Comparison of ENCODE assay signal across 8 cellular contexts in the genomic region with DNA sequence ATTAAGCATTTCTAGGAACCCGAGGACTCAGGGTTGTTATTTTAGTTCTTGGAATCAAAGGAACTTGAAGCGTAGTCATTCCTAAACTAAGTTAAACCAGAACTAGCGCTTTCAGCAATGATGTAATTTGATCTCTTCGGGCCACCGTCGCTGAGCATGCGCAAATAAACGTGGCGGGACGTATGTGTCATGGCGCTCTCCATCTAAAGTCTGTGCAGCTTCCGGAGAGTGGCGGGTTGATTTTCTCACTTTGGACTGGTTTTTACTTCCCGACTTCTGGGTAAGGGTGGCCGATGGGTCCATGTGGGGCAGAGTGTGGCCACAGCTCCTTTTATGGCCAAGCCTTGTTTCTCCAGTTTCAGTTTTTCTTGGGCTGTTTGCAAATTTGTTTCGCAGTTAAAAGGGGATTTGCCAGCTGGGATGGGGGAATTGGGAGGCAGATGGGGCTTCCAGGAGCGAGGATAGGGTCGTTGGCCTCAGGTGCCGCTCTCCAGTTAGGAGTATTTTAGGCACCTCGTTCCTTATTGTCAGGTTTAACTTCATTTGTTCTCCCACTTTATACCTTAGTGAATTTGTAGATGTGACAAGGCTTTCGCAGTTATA. TPM values are rescaled to one million over a fixed set of nuclear protein-coding genes. Genes with fewer than 3 reads are reported as not detected.
DNase-seq lines count a peak whose midpoint lies in the region; ATAC-seq, FAIRE-seq and TF ChIP-seq lines count a peak whose summit lies in the region.

Gene CDKAL1, plus strand, starts transcription at position 163 of the 603 bp plus-strand sequence. CDS start 11,894 bp downstream, outside the sequence.

- no TSS peak for BruUV-seq in HepG2 (replicated peaks; lab: Mats Ljungman, UMichigan)

- TF ChIP-seq EP300 in HepG2 (IDR thresholded peaks at IDR 0.05; ENCODE audit: low read depth in 2 of 2, low read length in 2 of 2) (0 out of 4 replicates have a peak, but pooled peaks of 1 of the 2 experiments have one; percentile 38), HepG2 (CRISPR knock-in tag; IDR thresholded peaks at IDR 0.05; ENCODE audit: borderline replicate concordance) (no peak)

- peaks cover 9 to 41% (median 22%) of the 10 kb centered on the region in 11 experiments; a peak in 14 of 22 replicates for H3K36me3 ChIP-seq in BLaER1 treated with 17β-estradiol and CSF1 and Interleukin-3, amounts not matched to agents 10 nM and 100 nM
- H3K36me3 ChIP-seq in HepG2 (replicated peaks in 1 of 2; ENCODE audit: control insufficient read depth in 1 of 2, insufficient read depth in 2 of 2, low read length in 2 of 2): no peaks in the 10 kb centered on the region; a peak in 1 of 5 replicates

- WGBS in HepG2 (ENCODE audit: low lambda C conversion rate): under 1% methylated on average over 21 of the region's 21 CpGs

- peak; percentile 85 for ATAC-seq in GM19351 (IDR thresholded peaks at IDR 0.05; ENCODE audit: unreplicated experiment)
- ATAC-seq in HG03521 (IDR thresholded peaks at IDR 0.05; ENCODE audit: unreplicated experiment): peak; percentile 73
- peak; percentile 97 for ATAC-seq in HepG2

- no peak for TF ChIP-seq CTCF in HepG2 (CRISPR knock-in tag; IDR thresholded peaks at IDR 0.05)

- POLR2A ChIA-PET in HepG2 (lab: Yijun Ruan, JAX): interaction anchor here (2.0 kb wide), 1 partner anchor 130 kb away, joined by 7 read pairs; no protein-coding TSS in a partner anchor

- in situ Hi-C loops in HepG2 (cut with HindIII; ENCODE audit: extremely low pct_ligation_motif_present, low pct_unique_long_range_greater_than_20kb): no loop called here

- H3K9me3 ChIP-seq in BLaER1 treated with 17β-estradiol and CSF1 and Interleukin-3, amounts not matched to agents 10 nM and 100 nM (replicated peaks in 1 of 11): no peaks in the 10 kb centered on the region
- no peaks in the 10 kb centered on the region for H3K9me3 ChIP-seq in HepG2 (ENCODE audit: low read length)

- peaks cover 0 to 15% (median 0%) of the 10 kb centered on the region in 11 experiments; a peak in 6 of 22 replicates for H4K20me1 ChIP-seq in BLaER1 treated with 17β-estradiol and CSF1 and Interleukin-3, amounts not matched to agents 10 nM and 100 nM
- H4K20me1 ChIP-seq in HepG2 (ENCODE audit: insufficient read depth, low read length): no peaks in the 10 kb centered on the region

- DNase-seq in NCI-H748 (lab: John Stamatoyannopoulos, UW; ENCODE audit: unreplicated experiment): peak; percentile 97
- peak; percentile 85 for DNase-seq in activated CD4-positive, alpha-beta T cell treated with anti-CD3 and anti-CD28 coated beads, Interleukin-2, amount 50 U/mL, for 1 hour
- DNase-seq in dermis microvascular lymphatic vessel endothelial cell (ENCODE audit: low read depth in 2 of 2): peak; percentile 88 to 92
- peak; percentile 91 for DNase-seq in HepG2 (ENCODE audit: low spot score)
- DNase-seq in stimulated activated CD4-positive, alpha-beta T cell treated with anti-CD3 and anti-CD28 coated beads, Interleukin-4, amount 100 ng/mL, for 1 hour: peak; percentile 87

- TF ChIP-seq RAD21 in HepG2 (CRISPR knock-in tag; IDR thresholded peaks at IDR 0.05): no peak

- peaks cover 32% of the 10 kb centered on the region for H3K79me2 ChIP-seq in HepG2 (ENCODE audit: insufficient read depth, low read length)

- intact Hi-C loops in HepG2 (cut with micrococcal nuclease; ENCODE audit: unreplicated experiment): loop anchor here (1.0 kb wide), 1 partner anchor 133 kb away; the partner anchor contains the start of gene E2F3

- peak within 1 kb of the TSS; percentile 91 for H2AFZ ChIP-seq in HepG2 (ENCODE audit: low read length)

- peak within 1 kb of the TSS; percentile 79 to 90 (median 88) for H3K9ac ChIP-seq in BLaER1 treated with 17β-estradiol and CSF1 and Interleukin-3, amounts not matched to agents 10 nM and 100 nM
- peak within 1 kb of the TSS; percentile 86 for H3K9ac ChIP-seq in HepG2 (ENCODE audit: insufficient read depth, low read depth, low read length)

- CTCF ChIA-PET in HepG2 (lab: Yijun Ruan, JAX; ENCODE audit: low intra/inter-chr PET ratio, low total read pairs): no interaction called here

- TF ChIP-seq POLR2A in HepG2 (IDR thresholded peaks at IDR 0.05; ENCODE audit: insufficient read depth in 1 of 2, low read depth in 2 of 2, low read length in 2 of 2): peak; percentile 84 to 95

- FAIRE-seq in HepG2 (lab: Jason Lieb, UNC): peak; percentile 96

- peak within 1 kb of the TSS; percentile 74 to 91 (median 82) for H3K4me3 ChIP-seq in BLaER1 treated with 17β-estradiol and CSF1 and Interleukin-3, amounts not matched to agents 10 nM and 100 nM
- H3K4me3 ChIP-seq in HepG2 (replicated peaks in 1 of 3; ENCODE audit: insufficient read depth in 1 of 3, low read depth in 2 of 3, low read length in 3 of 3): peak within 1 kb of the TSS; percentile 84 to 91 (median 86)

- peaks cover 17 to 22% (median 19%) of the 10 kb centered on the region in 10 experiments for H3K4me1 ChIP-seq in BLaER1 treated with 17β-estradiol and CSF1 and Interleukin-3, amounts not matched to agents 10 nM and 100 nM
- H3K4me1 ChIP-seq in HepG2 (ENCODE audit: insufficient read depth, low read length): peaks cover 29% of the 10 kb centered on the region

- H3K27ac ChIP-seq in BLaER1 treated with 17β-estradiol and CSF1 and Interleukin-3, amounts not matched to agents 10 nM and 100 nM: peak within 1 kb of the TSS; percentile 78 to 91 (median 86)
- peak within 1 kb of the TSS; percentile 84 for H3K27ac ChIP-seq in HepG2 (ENCODE audit: extremely low read length, insufficient read depth, low read length)

- H3K4me2 ChIP-seq in BLaER1 treated with 17β-estradiol and CSF1 and Interleukin-3, amounts not matched to agents 10 nM and 100 nM: peak within 1 kb of the TSS; percentile 82 to 92 (median 87)
- H3K4me2 ChIP-seq in HepG2 (ENCODE audit: low read depth, low read length): peak within 1 kb of the TSS; percentile 74

- no peaks in the 10 kb centered on the region for H3K27me3 ChIP-seq in BLaER1 treated with 17β-estradiol and CSF1 and Interleukin-3, amounts not matched to agents 10 nM and 100 nM
- peaks cover 0 to 5% of the 10 kb centered on the region in 2 experiments; a peak in 1 of 5 replicates for H3K27me3 ChIP-seq in HepG2 (ENCODE audit: control insufficient read depth in 1 of 2, insufficient read depth in 2 of 2, low read length in 2 of 2)

TF ChIP-seq in HepG2, 621 proteins besides CTCF, POLR2A, EP300 and RAD21 (continues in another document):
- TF ChIP-seq, protein P1, sequence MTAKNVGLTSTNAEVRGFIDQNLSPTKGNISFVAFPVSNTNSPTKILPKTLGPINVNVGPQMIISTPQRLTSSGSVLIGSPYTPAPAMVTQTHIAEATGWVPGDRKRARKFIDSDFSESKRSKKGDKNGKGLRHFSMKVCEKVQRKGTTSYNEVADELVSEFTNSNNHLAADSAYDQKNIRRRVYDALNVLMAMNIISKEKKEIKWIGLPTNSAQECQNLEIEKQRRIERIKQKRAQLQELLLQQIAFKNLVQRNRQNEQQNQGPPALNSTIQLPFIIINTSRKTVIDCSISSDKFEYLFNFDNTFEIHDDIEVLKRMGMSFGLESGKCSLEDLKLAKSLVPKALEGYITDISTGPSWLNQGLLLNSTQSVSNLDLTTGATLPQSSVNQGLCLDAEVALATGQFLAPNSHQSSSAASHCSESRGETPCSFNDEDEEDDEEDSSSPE (CRISPR knock-in tag; IDR thresholded peaks at IDR 0.05): peak; percentile 97
- TF ChIP-seq POGZ (CRISPR knock-in tag; IDR thresholded peaks at IDR 0.05): peak; percentile 92
- TF ChIP-seq ZFP91 (CRISPR knock-in tag; IDR thresholded peaks at IDR 0.05; ENCODE audit: borderline replicate concordance): peak; percentile 41; the same call in 1 of the 2 replicates

RNA-seq across cellular contexts. Expression of gene CDKAL1, which starts in this region (rescaled TPM):
- total RNA-seq in dermis microvascular lymphatic vessel endothelial cell (15.3 and 17.8 TPM in 2 replicates), HepG2 (2016; rRNA removed; fragmentation: Illumina TruSeq; extraction: Trizol) (27.7 and 33.6 TPM in 2 replicates)
- 16.5 and 18.0 TPM in 2 replicates for total RNA-seq in HepG2 (2016; cell fraction: cytosol; rRNA removed; fragmentation: Illumina TruSeq; extraction: Trizol; ENCODE audit: low read depth)
- total RNA-seq in HepG2 (2016; cell fraction: insoluble cytoplasmic fraction; rRNA removed; fragmentation: Illumina TruSeq; extraction: Trizol): 27.3 and 33.8 TPM in 2 replicates
- total RNA-seq in HepG2 (2016; cell fraction: membrane; rRNA removed; fragmentation: Illumina TruSeq; extraction: Trizol): 16.7 and 20.2 TPM in 2 replicates
- total RNA-seq in HepG2 (2016; cell fraction: nucleus; rRNA removed; fragmentation: Illumina TruSeq; extraction: Trizol): 41.5 and 43.6 TPM in 2 replicates
- 8.0 and 9.5 TPM in 2 replicates for polyA plus RNA-seq in HepG2 (2011; rRNA removed)
- 3.9 and 6.2 TPM in 2 replicates for polyA plus RNA-seq in HepG2 (2011; cell fraction: cytosol; rRNA removed)
- polyA plus RNA-seq in HepG2 (2011; cell fraction: nucleus; rRNA removed): 7.2 and 9.0 TPM in 2 replicates
- polyA plus RNA-seq in HepG2 (2012): 7.3 and 9.5 TPM in 2 replicates
- 1.5 and 1.6 TPM in 2 replicates for polyA plus RNA-seq in HepG2 (2016; cell fraction: cytosol; fragmentation: Illumina TruSeq; extraction: Trizol; ENCODE audit: low read depth)
- polyA plus RNA-seq in HepG2 (2016; cell fraction: insoluble cytoplasmic fraction; fragmentation: Illumina TruSeq; extraction: Trizol; ENCODE audit: low read depth): 17.4 and 17.8 TPM in 2 replicates
- 3.8 and 5.1 TPM in 2 replicates for polyA plus RNA-seq in HepG2 (2016; cell fraction: membrane; fragmentation: Illumina TruSeq; extraction: Trizol; ENCODE audit: low read depth)
- polyA plus RNA-seq in HepG2 (2016; cell fraction: nucleus; fragmentation: Illumina TruSeq; extraction: Trizol; ENCODE audit: insufficient read depth, low read depth): 16.9 and 17.3 TPM in 2 replicates
- 8.4 and 15.1 TPM in 2 replicates for polyA minus RNA-seq in HepG2 (2011; rRNA and poly(A)+ RNA removed; ENCODE audit: low replicate concordance)
- 15.5 and 16.7 TPM in 2 replicates for polyA minus RNA-seq in HepG2 (2011; cell fraction: cytosol; rRNA and poly(A)+ RNA removed)
- polyA minus RNA-seq in HepG2 (2011; cell fraction: nucleus; rRNA and poly(A)+ RNA removed): 55.4 and 60.9 TPM in 2 replicates

Comparison
In these comparisons a context has a peak if more than half of its experiments do, and no peak if none do; other contexts are left out.
1. Peak in every context shown above with its lines: DNase-seq, ATAC-seq, H3K4me3 ChIP-seq and H3K27ac ChIP-seq.